ENCODE assay signal across 23 cellular contexts in genomic region chr1:34736711-34737110, GRCh38. TPM values are rescaled to one million over a fixed set of nuclear protein-coding genes. Genes with fewer than 3 reads are reported as not detected.
"Had no signal": no experiment of that assay in that cellular context is flagged by ENCODE, and none has a peak within 500 bp of the region (broad histone marks: within the 10 kb centered on the region; RNA-seq: fewer than 3 reads in every experiment).

No MANE protein-coding gene starts in this region.

- H3K4me1 Mint-ChIP-seq: activated CD4-positive, alpha-beta T cell treated with anti-CD3 and anti-CD28 coated beads for 36 hours; naive thymus-derived CD8-positive, alpha-beta T cell had no signal

- DNase-seq: activated CD4-positive, alpha-beta T cell treated with anti-CD3 and anti-CD28 coated beads for 36 hours; activated CD4-positive, alpha-beta T cell treated with anti-CD3 and anti-CD28 coated beads, Interleukin-2, amount 50 U/mL, for 48 hours; activated gamma-delta T cell treated with Interleukin-2 at 50 U/mL for 16 hours; activated T-cell treated with anti-CD3 and anti-CD28 coated beads for 4 hours; amniotic stem cell; dermis blood vessel endothelial cell; effector memory CD4-positive, alpha-beta T cell; naive thymus-derived CD8-positive, alpha-beta T cell; ovary; psoas muscle; right lobe of liver; small intestine; stimulated activated CD4-positive, alpha-beta T cell treated with anti-CD3 and anti-CD28 coated beads, Interleukin-15, amount 100 ng/mL, for 24 hours; stimulated activated CD4-positive, alpha-beta T cell treated with anti-CD3 and anti-CD28 coated beads, Interleukin-2, amount 100 ng/mL, for 48 hours had no signal

- H3K4me1 ChIP-seq: esophagus muscularis mucosa, psoas muscle, right lobe of liver, tibial nerve had no signal

- H3K27ac Mint-ChIP-seq: activated CD4-positive, alpha-beta T cell treated with anti-CD3 and anti-CD28 coated beads for 36 hours; activated T-helper 1 cell treated with anti-CD3 and anti-CD28 coated beads, Interleukin-12 subunit alpha, Interleukin-12 subunit beta, Interleukin-2, Interleukin-4 antibody, amounts not matched to agents 30 ng/mL and 10 ng/mL and 1 ng/mL, durations not matched to agents 14 hours and 24 hours and 36 hours; naive thymus-derived CD8-positive, alpha-beta T cell; stimulated activated naive CD8-positive, alpha-beta T cell treated with anti-CD3 and anti-CD28 coated beads, Interleukin-15, Interleukin-2, amounts not matched to agents 100 ng/mL and 50 ng/mL, for 24 hours; WTC11 had no signal

- H3K4me3 Mint-ChIP-seq: activated CD4-positive, alpha-beta T cell treated with anti-CD3 and anti-CD28 coated beads for 36 hours; activated T-helper 1 cell treated with anti-CD3 and anti-CD28 coated beads, Interleukin-12 subunit alpha, Interleukin-12 subunit beta, Interleukin-2, Interleukin-4 antibody, amounts not matched to agents 30 ng/mL and 10 ng/mL and 1 ng/mL, durations not matched to agents 14 hours and 24 hours and 36 hours; naive thymus-derived CD8-positive, alpha-beta T cell; stimulated activated naive CD8-positive, alpha-beta T cell treated with anti-CD3 and anti-CD28 coated beads, Interleukin-15, Interleukin-2, amounts not matched to agents 100 ng/mL and 50 ng/mL, for 24 hours; WTC11 had no signal

- H3K4me3 ChIP-seq: esophagus muscularis mucosa, ovary, psoas muscle, right lobe of liver, tibial nerve had no signal

- H3K27ac ChIP-seq: esophagus muscularis mucosa, ovary, psoas muscle, right lobe of liver, tibial nerve had no signal

- ATAC-seq: activated CD4-positive, alpha-beta T cell treated with anti-CD3 and anti-CD28 coated beads for 36 hours; activated naive CD4-positive, alpha-beta T cell treated with anti-CD3 and anti-CD28 coated beads, Interleukin-2, amount 50 U/mL, for 72 hours; naive thymus-derived CD8-positive, alpha-beta T cell; psoas muscle; right lobe of liver; WTC11 had no signal

- H3K9me3 Mint-ChIP-seq: activated naive CD4-positive, alpha-beta T cell treated with anti-CD3 and anti-CD28 coated beads, Interleukin-2, amount 50 U/mL, for 72 hours; activated T-helper 1 cell treated with anti-CD3 and anti-CD28 coated beads, Interleukin-12 subunit alpha, Interleukin-12 subunit beta, Interleukin-2, Interleukin-4 antibody, amounts not matched to agents 30 ng/mL and 10 ng/mL and 1 ng/mL, durations not matched to agents 14 hours and 24 hours and 36 hours; naive thymus-derived CD8-positive, alpha-beta T cell; stimulated activated naive CD8-positive, alpha-beta T cell treated with anti-CD3 and anti-CD28 coated beads, Interleukin-15, Interleukin-2, amounts not matched to agents 100 ng/mL and 50 ng/mL, for 24 hours; WTC11 had no signal

- H3K9me3 ChIP-seq: esophagus muscularis mucosa, ovary, psoas muscle, right lobe of liver, tibial nerve had no signal

- H3K27me3 ChIP-seq: ovary, right lobe of liver, tibial nerve had no signal

- H3K36me3 ChIP-seq: esophagus muscularis mucosa, ovary, right lobe of liver, tibial nerve had no signal

- H3K36me3 Mint-ChIP-seq: activated naive CD4-positive, alpha-beta T cell treated with anti-CD3 and anti-CD28 coated beads, Interleukin-2, amount 50 U/mL, for 72 hours; naive thymus-derived CD8-positive, alpha-beta T cell; WTC11 had no signal

RNA-seq across cellular contexts. Expression of gene GJB5, which starts 18.1 kb away (rescaled TPM):
- total RNA-seq: activated CD4-positive, alpha-beta T cell treated with anti-CD3 and anti-CD28 coated beads for 36 hours; activated naive CD4-positive, alpha-beta T cell treated with anti-CD3 and anti-CD28 coated beads, Interleukin-2, amount 50 U/mL, for 72 hours; activated T-helper 1 cell treated with anti-CD3 and anti-CD28 coated beads, Interleukin-12 subunit alpha, Interleukin-12 subunit beta, Interleukin-2, Interleukin-4 antibody, amounts not matched to agents 30 ng/mL and 10 ng/mL and 1 ng/mL, durations not matched to agents 14 hours and 24 hours and 36 hours; endothelial cell of umbilical vein; esophagus muscularis mucosa; liver; mesenteric fat pad; naive thymus-derived CD8-positive, alpha-beta T cell; ovary; psoas muscle; right lobe of liver had no signal
- polyA plus RNA-seq: endothelial cell of umbilical vein; liver; naive thymus-derived CD8-positive, alpha-beta T cell; ovary; small intestine had no signal

RNA-seq across cellular contexts. Expression of gene GJB4, which starts 22.8 kb away (rescaled TPM):
- total RNA-seq: activated CD4-positive, alpha-beta T cell treated with anti-CD3 and anti-CD28 coated beads for 36 hours; activated naive CD4-positive, alpha-beta T cell treated with anti-CD3 and anti-CD28 coated beads, Interleukin-2, amount 50 U/mL, for 72 hours; activated T-helper 1 cell treated with anti-CD3 and anti-CD28 coated beads, Interleukin-12 subunit alpha, Interleukin-12 subunit beta, Interleukin-2, Interleukin-4 antibody, amounts not matched to agents 30 ng/mL and 10 ng/mL and 1 ng/mL, durations not matched to agents 14 hours and 24 hours and 36 hours; dermis blood vessel endothelial cell; endothelial cell of umbilical vein; esophagus muscularis mucosa; liver; mesenteric fat pad; naive thymus-derived CD8-positive, alpha-beta T cell; ovary; psoas muscle; right lobe of liver; tibial nerve had no signal
- polyA plus RNA-seq: endothelial cell of umbilical vein; liver; naive thymus-derived CD8-positive, alpha-beta T cell; ovary; psoas muscle had no signal

RNA-seq across cellular contexts. Expression of gene GJB3, which starts 44.3 kb away (rescaled TPM):
- total RNA-seq: activated CD4-positive, alpha-beta T cell treated with anti-CD3 and anti-CD28 coated beads for 36 hours; activated naive CD4-positive, alpha-beta T cell treated with anti-CD3 and anti-CD28 coated beads, Interleukin-2, amount 50 U/mL, for 72 hours; activated T-helper 1 cell treated with anti-CD3 and anti-CD28 coated beads, Interleukin-12 subunit alpha, Interleukin-12 subunit beta, Interleukin-2, Interleukin-4 antibody, amounts not matched to agents 30 ng/mL and 10 ng/mL and 1 ng/mL, durations not matched to agents 14 hours and 24 hours and 36 hours; endothelial cell of umbilical vein; esophagus muscularis mucosa; mesenteric fat pad; naive thymus-derived CD8-positive, alpha-beta T cell; psoas muscle had no signal
- polyA plus RNA-seq: endothelial cell of umbilical vein; naive thymus-derived CD8-positive, alpha-beta T cell; ovary had no signal

RNA-seq across cellular contexts. Expression of gene GJA4, which starts 56.1 kb away (rescaled TPM):
- total RNA-seq: activated CD4-positive, alpha-beta T cell treated with anti-CD3 and anti-CD28 coated beads for 36 hours; activated T-helper 1 cell treated with anti-CD3 and anti-CD28 coated beads, Interleukin-12 subunit alpha, Interleukin-12 subunit beta, Interleukin-2, Interleukin-4 antibody, amounts not matched to agents 30 ng/mL and 10 ng/mL and 1 ng/mL, durations not matched to agents 14 hours and 24 hours and 36 hours; naive thymus-derived CD8-positive, alpha-beta T cell had no signal
- polyA plus RNA-seq: naive thymus-derived CD8-positive, alpha-beta T cell had no signal
